14 cellular contexts compared by ENCODE assay signal in the genomic region with DNA sequence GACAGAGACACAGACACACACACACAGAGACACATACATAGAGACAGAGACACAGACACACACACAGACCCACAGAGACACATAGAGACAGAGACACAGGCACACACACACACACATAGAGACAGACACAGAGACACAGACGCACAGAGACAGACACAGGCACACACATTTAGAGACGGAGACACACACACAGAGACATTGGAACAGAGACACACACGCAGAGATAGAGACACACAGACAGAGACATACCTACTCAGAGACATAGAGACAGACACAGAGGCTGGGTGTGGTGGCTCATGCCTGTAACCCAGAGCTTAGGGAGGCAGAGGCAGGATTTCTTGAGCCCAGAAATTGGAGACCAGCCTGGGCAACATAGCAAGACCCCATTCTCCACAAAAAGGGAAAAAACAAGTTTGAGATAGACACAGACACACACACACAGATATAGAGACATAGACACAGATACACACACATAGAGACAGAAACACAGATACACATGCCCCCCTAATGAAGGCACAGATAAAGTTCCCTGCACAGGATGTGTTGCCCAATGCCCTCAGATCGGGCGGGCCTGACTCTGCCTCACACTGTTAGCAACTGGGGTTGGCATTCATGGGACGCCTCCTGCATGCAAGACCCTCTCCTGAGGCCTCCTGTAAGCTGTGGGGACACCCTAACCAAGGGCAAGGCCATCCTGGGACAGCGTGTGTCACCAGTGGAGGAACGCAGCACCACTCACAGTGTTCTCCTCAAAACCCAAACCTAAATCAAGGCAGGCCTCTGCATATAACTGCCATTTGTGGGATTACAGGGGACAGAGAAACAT. TPM values are rescaled to one million over a fixed set of nuclear protein-coding genes. Genes with fewer than 3 reads are reported as not detected.
DNase-seq lines count a peak whose midpoint lies in the region; ATAC-seq, FAIRE-seq and TF ChIP-seq lines count a peak whose summit lies in the region.
"Had no signal": no experiment of that assay in that cellular context is flagged by ENCODE, and none has a peak within 500 bp of the region (broad histone marks: within the 10 kb centered on the region; RNA-seq: fewer than 3 reads in every experiment).

No MANE protein-coding gene starts in this region.

- H3K79me1 ChIP-seq in H1 (ENCODE audit: low read depth, low read length): no peaks in the 10 kb centered on the region; the same call in 1 of the 2 replicates

- H2BK12ac ChIP-seq in H1 (ENCODE audit: low read depth, low read length): 0 out of 2 replicates have a peak overlapping the region, but pooled peaks have one; percentile 31

- no peaks in the 10 kb centered on the region for H3K36me3 ChIP-seq in H1 (ENCODE audit: control insufficient read depth in 2 of 4, insufficient read depth in 4 of 4, low read length in 3 of 4)
- no peaks in the 10 kb centered on the region for H3K36me3 ChIP-seq in spleen
- H3K36me3 ChIP-seq in upper lobe of left lung: no peaks in the 10 kb centered on the region
- H3K36me3 ChIP-seq: tibial nerve had no signal

- no peak overlapping the region for H3K14ac ChIP-seq in H1 (ENCODE audit: insufficient read length)

- TF ChIP-seq CTCF in H1 (IDR thresholded peaks at IDR 0.05; ENCODE audit: control extremely low read depth in 1 of 3, insufficient read depth in 1 of 3, low read depth in 1 of 3, low read length in 3 of 3) (no peak), spleen (IDR thresholded peaks at IDR 0.05 in 8 of 11, conservative IDR thresholded peaks at IDR 0.05 in 3 of 11) (no peak), upper lobe of left lung (IDR thresholded peaks at IDR 0.05) (no peak)

- H3K9ac ChIP-seq in H1 (replicated peaks in 1 of 4; ENCODE audit: extremely low read depth in 1 of 4, low read depth in 3 of 4, low read length in 3 of 4): no peak overlapping the region

- no peaks in the 10 kb centered on the region for H3K9me3 ChIP-seq in T-helper 17 cell (ENCODE audit: control insufficient read depth, low read length, poor library complexity, severe bottlenecking)
- no peaks in the 10 kb centered on the region for H3K9me3 ChIP-seq in H1 (ENCODE audit: insufficient read depth in 2 of 2, low read depth in 1 of 2, low read length in 1 of 2)
- no peaks in the 10 kb centered on the region for H3K9me3 ChIP-seq in spleen
- no peaks in the 10 kb centered on the region for H3K9me3 ChIP-seq in upper lobe of left lung
- H3K9me3 ChIP-seq: tibial nerve had no signal

- H2AK5ac ChIP-seq in H1 (ENCODE audit: low read depth, low read length): peak overlapping the region; percentile 96

- H3K4me3 Mint-ChIP-seq in activated naive CD4-positive, alpha-beta T cell treated with anti-CD3 and anti-CD28 coated beads, Interleukin-2, amount 50 U/mL, for 24 hours: peak overlapping the region; percentile 0
- no peak overlapping the region for H3K4me3 Mint-ChIP-seq in activated naive CD4-positive, alpha-beta T cell treated with anti-CD3 and anti-CD28 coated beads for 36 hours
- peak overlapping the region; percentile 83 for H3K4me3 Mint-ChIP-seq in T-helper 17 cell

- H4K20me1 ChIP-seq in H1 (replicated peaks in 1 of 2; ENCODE audit: control insufficient read depth in 1 of 2, insufficient read depth in 2 of 2, low read length in 2 of 2): peaks cover 14 to 40% of the 10 kb centered on the region in 2 experiments

- no peak overlapping the region for H3K4me2 ChIP-seq in H1 (ENCODE audit: insufficient read depth in 1 of 2, low read depth in 2 of 2, low read length in 2 of 2)

- H3K9me3 Mint-ChIP-seq in activated naive CD4-positive, alpha-beta T cell treated with anti-CD3 and anti-CD28 coated beads, Interleukin-2, amount 50 U/mL, for 24 hours: no peaks in the 10 kb centered on the region
- no peaks in the 10 kb centered on the region for H3K9me3 Mint-ChIP-seq in activated naive CD4-positive, alpha-beta T cell treated with anti-CD3 and anti-CD28 coated beads for 36 hours

- H2BK120ac ChIP-seq in H1 (replicated peaks; ENCODE audit: low read depth, low read length): no peak overlapping the region

- POLR2A ChIA-PET in H1 (lab: Charles Lee; ENCODE audit: partially characterized antibody): no interaction called here

- no peak for DNase-seq in activated naive CD4-positive, alpha-beta T cell treated with anti-CD3 and anti-CD28 coated beads for 36 hours
- DNase-seq in T-helper 17 cell (no peak), H1 (ENCODE audit: low read depth in 1 of 2, low spot score in 2 of 2) (no peak), spleen (no peak), NCI-H1417 treated with DMSO at 0.1 percent for 48 hours (lab: John Stamatoyannopoulos, UW) (no peak), NCI-H345 treated with DMSO at 0.1 percent for 48 hours (lab: John Stamatoyannopoulos, UW; ENCODE audit: unreplicated experiment) (no peak), upper lobe of left lung (no peak)
- DNase-seq: anterior cingulate cortex, NCI-H2029 treated with DMSO at 0.1 percent for 48 hours, NCI-H774 had no signal

- H3K27me3 Mint-ChIP-seq in activated naive CD4-positive, alpha-beta T cell treated with anti-CD3 and anti-CD28 coated beads, Interleukin-2, amount 50 U/mL, for 24 hours: no peaks in the 10 kb centered on the region
- no peaks in the 10 kb centered on the region for H3K27me3 Mint-ChIP-seq in activated naive CD4-positive, alpha-beta T cell treated with anti-CD3 and anti-CD28 coated beads for 36 hours (ENCODE audit: low read depth)
- no peaks in the 10 kb centered on the region for H3K27me3 Mint-ChIP-seq in T-helper 17 cell

- TF ChIP-seq POLR2A in H1 (IDR thresholded peaks at IDR 0.05; ENCODE audit: control extremely low read depth in 1 of 2, low read depth in 2 of 2, low read length in 2 of 2) (no peak), spleen (IDR thresholded peaks at IDR 0.05) (no peak), upper lobe of left lung (IDR thresholded peaks at IDR 0.05) (no peak)

- peaks cover 0 to 25% (median 19%) of the 10 kb centered on the region in 4 experiments; a peak in 5 of 7 replicates for H3K27me3 ChIP-seq in H1 (replicated peaks in 1 of 4; ENCODE audit: control insufficient read depth in 3 of 4, extremely low read depth in 1 of 4, insufficient read depth in 3 of 4, low read length in 3 of 4)
- H3K27me3 ChIP-seq in spleen (replicated peaks in 1 of 7): no peaks in the 10 kb centered on the region
- no peaks in the 10 kb centered on the region for H3K27me3 ChIP-seq in upper lobe of left lung
- H3K27me3 ChIP-seq: tibial nerve had no signal

- H3K27ac ChIP-seq in H1 (ENCODE audit: low read depth, low read length): no peak overlapping the region
- peak overlapping the region in 5 of 8 donors; percentile 69 to 96 (median 88) for H3K27ac ChIP-seq in spleen
- peak overlapping the region in 1 of 4 donors; percentile 81 for H3K27ac ChIP-seq in upper lobe of left lung
- H3K27ac ChIP-seq: HL-60 had no signal

- no peak overlapping the region for H2BK15ac ChIP-seq in H1 (ENCODE audit: low read length)

- WGBS in H1 (ENCODE audit: extremely low coverage in 1 of 2, insufficient coverage in 1 of 2, insufficient read length in 1 of 2, insufficient replicate concordance in 2 of 2, low coverage in 1 of 2, low lambda C conversion rate in 2 of 2, missing lambda C conversion rate in 1 of 2), 2 experiments: 87% methylated on average over 8 of the region's 8 CpGs; no CpG with 5 or more reads in 1 of the 2 experiments
- 75 to 89% (median 83%) methylated on average over 8 of the region's 8 CpGs for WGBS in spleen, 5 donors
- WGBS in upper lobe of left lung, 2 donors: 87 to 90% methylated on average over 8 of the region's 8 CpGs

- H3K4me3 ChIP-seq in H1 (ENCODE audit: extremely low read depth in 1 of 4, insufficient read depth in 2 of 4, low read depth in 3 of 4, low read length in 4 of 4) (no peak overlapping the region), spleen (no peak overlapping the region), upper lobe of left lung (no peak overlapping the region)
- H3K4me3 ChIP-seq: tibial nerve had no signal

- H3K4me1 Mint-ChIP-seq in activated naive CD4-positive, alpha-beta T cell treated with anti-CD3 and anti-CD28 coated beads, Interleukin-2, amount 50 U/mL, for 24 hours: peaks cover 53% of the 10 kb centered on the region
- H3K4me1 Mint-ChIP-seq in activated naive CD4-positive, alpha-beta T cell treated with anti-CD3 and anti-CD28 coated beads for 36 hours (ENCODE audit: low read depth): peaks cover 40% of the 10 kb centered on the region
- peaks cover 53% of the 10 kb centered on the region for H3K4me1 Mint-ChIP-seq in T-helper 17 cell

- TF ChIP-seq RAD21 in H1 (IDR thresholded peaks at IDR 0.05 in 1 of 2, conservative IDR thresholded peaks at IDR 0.05 in 1 of 2; ENCODE audit: low read depth in 2 of 2, low read length in 2 of 2): no peak

- CTCF ChIA-PET in activated naive CD4-positive, alpha-beta T cell treated with anti-CD3 and anti-CD28 coated beads for 36 hours (lab: Charles Lee): interaction anchor here (0.7 kb wide), 1 partner anchor 11 kb away, joined by 3 read pairs; no protein-coding TSS in a partner anchor
- CTCF ChIA-PET in H1 (lab: Charles Lee; ENCODE audit: partially characterized antibody): interaction anchor here (0.7 to 3.3 kb wide), 3 partner anchors 20 to 225 kb away, joined by 3 to 16 read pairs (median 4); no protein-coding TSS in a partner anchor

- no peak overlapping the region for H3K56ac ChIP-seq in H1 (replicated peaks; ENCODE audit: insufficient read length, low read depth, low read length)

- intact Hi-C loops in activated naive CD4-positive, alpha-beta T cell treated with anti-CD3 and anti-CD28 coated beads for 36 hours (cut with micrococcal nuclease): no loop called here
- intact Hi-C loops in spleen (cut with DNase I; ENCODE audit: low total_unique reads): no loop called here

- no peak overlapping the region for H3K18ac ChIP-seq in H1 (ENCODE audit: extremely low read depth, low read length)

- H2BK5ac ChIP-seq in H1 (ENCODE audit: low read depth, low read length): no peak overlapping the region

- H3K36me3 Mint-ChIP-seq in activated naive CD4-positive, alpha-beta T cell treated with anti-CD3 and anti-CD28 coated beads, Interleukin-2, amount 50 U/mL, for 24 hours: no peaks in the 10 kb centered on the region
- H3K36me3 Mint-ChIP-seq in activated naive CD4-positive, alpha-beta T cell treated with anti-CD3 and anti-CD28 coated beads for 36 hours (ENCODE audit: low read depth): no peaks in the 10 kb centered on the region
- peaks cover 10% of the 10 kb centered on the region for H3K36me3 Mint-ChIP-seq in T-helper 17 cell (ENCODE audit: low read depth)

- H3K23me2 ChIP-seq in H1 (ENCODE audit: low read depth, low read length): peaks cover 13% of the 10 kb centered on the region; the same call in 1 of the 2 replicates

- no peak overlapping the region; the same call in 1 of the 2 replicates for H2BK20ac ChIP-seq in H1 (ENCODE audit: low read length)

- H2AFZ ChIP-seq in H1 (ENCODE audit: low read length): no peak overlapping the region

- no peak for ATAC-seq in T-helper 17 cell
- no peak for ATAC-seq in upper lobe of left lung (ENCODE audit: low FRiP score in 2 of 2)
- ATAC-seq: HCT116 had no signal

- no peak overlapping the region for H4K5ac ChIP-seq in H1 (ENCODE audit: insufficient read length, low read depth, low read length)

- H3K4ac ChIP-seq in H1 (replicated peaks; ENCODE audit: insufficient read length, low read depth, low read length): no peak overlapping the region

- TF ChIP-seq EP300 in H1 (IDR thresholded peaks at IDR 0.05; ENCODE audit: borderline replicate concordance in 1 of 2, low read depth in 2 of 2, low read length in 2 of 2) (no peak), upper lobe of left lung (IDR thresholded peaks at IDR 0.05) (no peak)

- peak overlapping the region; percentile 6 for H3K27ac Mint-ChIP-seq in activated naive CD4-positive, alpha-beta T cell treated with anti-CD3 and anti-CD28 coated beads, Interleukin-2, amount 50 U/mL, for 24 hours
- no peak overlapping the region for H3K27ac Mint-ChIP-seq in activated naive CD4-positive, alpha-beta T cell treated with anti-CD3 and anti-CD28 coated beads for 36 hours
- H3K27ac Mint-ChIP-seq in T-helper 17 cell: peak overlapping the region; percentile 100

- H3K4me1 ChIP-seq in H1 (replicated peaks in 1 of 4; ENCODE audit: control insufficient read depth in 3 of 4, insufficient read depth in 4 of 4, low read length in 3 of 4) (peaks cover 0 to 13% (median 5%) of the 10 kb centered on the region in 4 experiments; a peak in 6 of 7 replicates), spleen (peaks cover 44 to 93% (median 84%) of the 10 kb centered on the region in 6 donors), upper lobe of left lung (peaks cover 67 to 88% (median 76%) of the 10 kb centered on the region in 4 donors)

- H4K91ac ChIP-seq in H1 (replicated peaks; ENCODE audit: insufficient read length, low read length): no peak overlapping the region

- H3K23ac ChIP-seq in H1 (ENCODE audit: insufficient read length): no peak overlapping the region

- no peak overlapping the region for H4K8ac ChIP-seq in H1 (ENCODE audit: extremely low read depth, insufficient read depth, low read length)

- no peak for FAIRE-seq in H1 (lab: Jason Lieb, UNC)

- H3K79me2 ChIP-seq in H1 (ENCODE audit: control insufficient read depth in 1 of 2, insufficient read depth in 2 of 2, low read length in 2 of 2): no peaks in the 10 kb centered on the region

RNA-seq across cellular contexts. Expression of a gene that starts 3.3 kb away (rescaled TPM):
- total RNA-seq in activated naive CD4-positive, alpha-beta T cell treated with anti-CD3 and anti-CD28 coated beads for 36 hours: 10 to 100 TPM; 29.5 to 32.5 TPM
- 100 to 1,000 TPM; 150 to 236 TPM for total RNA-seq in T-helper 17 cell
- total RNA-seq in H1 (2021; fragmentation: NEBNext Ultra II Directional; extraction: Animal tissue kit (Norgen Biotek cat#: 25700)): 11.2 and 14.5 TPM in 2 replicates
- 25.5 and 29.3 TPM in 2 replicates for polyA plus RNA-seq in H1 (2011; rRNA removed)
- 25.4 TPM for polyA plus RNA-seq in H1 (2011; cell fraction: cytosol; rRNA removed)
- 97.4 TPM for polyA plus RNA-seq in H1 (2011; cell fraction: nucleus; rRNA removed)
- 10.5 to 21.5 TPM (median 17.2 TPM) in 4 replicates for polyA plus RNA-seq in H1 (2012, experiment 1 of 2)
- polyA plus RNA-seq in H1 (2012, experiment 2 of 2): 11.7 TPM
- 11.4 TPM for polyA plus RNA-seq in H1 (2013, experiment 1 of 2)
- 9.4 TPM for polyA plus RNA-seq in H1 (2013, experiment 2 of 2)
- 12.6 and 14.4 TPM in 2 replicates for polyA minus RNA-seq in H1 (2011; rRNA and poly(A)+ RNA removed)
- polyA minus RNA-seq in H1 (2011; cell fraction: cytosol; rRNA and poly(A)+ RNA removed): 11.3 TPM
- polyA minus RNA-seq in H1 (2011; cell fraction: nucleus; rRNA and poly(A)+ RNA removed): 19.7 TPM
- 10 to 100 TPM; 50.6 to 74.3 (median 60.3) TPM for total RNA-seq in spleen
- polyA plus RNA-seq in spleen: 10 to 100 TPM; 21.3 to 40.1 (median 27.2) TPM
- 100 to 1,000 TPM in 3 of 6 donors, 10 to 100 TPM in 3; 57.1 to 117 (median 88.9) TPM for total RNA-seq in upper lobe of left lung

RNA-seq across cellular contexts. Expression of a gene that starts 39.4 kb away (rescaled TPM):
- total RNA-seq in activated naive CD4-positive, alpha-beta T cell treated with anti-CD3 and anti-CD28 coated beads for 36 hours: 1 to 10 TPM; 3.9 to 4.7 TPM
- total RNA-seq in T-helper 17 cell (1 to 10 TPM; 2.2 to 2.3 TPM), spleen (10 to 100 TPM; 16.8 to 52.8 (median 31.2) TPM), upper lobe of left lung (10 to 100 TPM in 5 of 6 donors, 1 to 10 TPM in 1; 9.1 to 71.2 (median 36.0) TPM)
- total RNA-seq in H1 (2021; fragmentation: NEBNext Ultra II Directional; extraction: Animal tissue kit (Norgen Biotek cat#: 25700)): 9.7 and 10.0 TPM in 2 replicates
- polyA plus RNA-seq in H1 (2011; rRNA removed) (7.1 and 10.1 TPM in 2 replicates), spleen (10 to 100 TPM in 2 of 3 donors, 1 to 10 TPM in 1; 9.2 to 14.1 (median 10.7) TPM)
- polyA plus RNA-seq in H1 (2011; cell fraction: cytosol; rRNA removed): 7.0 TPM
- polyA plus RNA-seq in H1 (2011; cell fraction: nucleus; rRNA removed): 15.2 TPM
- polyA plus RNA-seq in H1 (2012, experiment 1 of 2): 6.5 to 7.7 TPM (median 6.9 TPM) in 4 replicates
- polyA plus RNA-seq in H1 (2012, experiment 2 of 2): 6.9 TPM
- 8.6 TPM for polyA plus RNA-seq in H1 (2013, experiment 1 of 2)
- 9.1 TPM for polyA plus RNA-seq in H1 (2013, experiment 2 of 2)
- 11.3 and 17.4 TPM in 2 replicates for polyA minus RNA-seq in H1 (2011; rRNA and poly(A)+ RNA removed)
- polyA minus RNA-seq in H1 (2011; cell fraction: cytosol; rRNA and poly(A)+ RNA removed): 10.6 TPM
- polyA minus RNA-seq in H1 (2011; cell fraction: nucleus; rRNA and poly(A)+ RNA removed): 21.7 TPM
